Comparison of ENCODE assay signal across 23 cellular contexts in genomic region chr13:54402495-54402894, GRCh38.
"Had no signal": no experiment of that assay in that cellular context is flagged by ENCODE, and none has a peak within 500 bp of the region (broad histone marks: within the 10 kb centered on the region; RNA-seq: fewer than 3 reads in every experiment).

No MANE protein-coding gene starts in this region.

- FAIRE-seq: endothelial cell of umbilical vein had no signal

- H3K4me3 ChIP-seq: coronary artery, dorsolateral prefrontal cortex, esophagus muscularis mucosa, gastroesophageal sphincter, heart left ventricle, hepatocyte, left lung, lower lobe of right lung had no signal

- DNase-seq: dermis blood vessel endothelial cell; dorsolateral prefrontal cortex; effector CD4-positive, alpha-beta T cell; effector memory CD4-positive, alpha-beta T cell; foreskin keratinocyte; heart left ventricle; hypothalamus; immature natural killer cell; islet precursor cell; kidney; kidney glomerular epithelial cell; left colon; left lung; left ventricle myocardium superior; lower lobe of right lung; mesenchymal stem cell; midbrain; naive thymus-derived CD4-positive, alpha-beta T cell had no signal

- H3K36me3 ChIP-seq: esophagus muscularis mucosa, gastroesophageal sphincter, heart left ventricle, left lung, lower lobe of right lung had no signal

- H3K79me2 ChIP-seq: hepatocyte had no signal

- H3K9me3 ChIP-seq: lower lobe of right lung had no signal

- H3K27ac ChIP-seq: coronary artery, dorsolateral prefrontal cortex, esophagus muscularis mucosa, foreskin keratinocyte, gastroesophageal sphincter, heart left ventricle, hepatocyte, left lung, lower lobe of right lung had no signal

- H2AFZ ChIP-seq: hepatocyte had no signal

- H3K4me1 ChIP-seq: esophagus muscularis mucosa, foreskin keratinocyte, gastroesophageal sphincter, heart left ventricle, left lung, lower lobe of right lung had no signal

- H3K4me2 ChIP-seq: hepatocyte had no signal

- H3K27me3 ChIP-seq: dorsolateral prefrontal cortex, esophagus muscularis mucosa, foreskin keratinocyte, gastroesophageal sphincter, heart left ventricle, hepatocyte, left lung had no signal
